In genomic region chr15:41894791-41895463, GRCh38 we compare ENCODE assay signal across 8 cellular contexts. TPM values are rescaled to one million over a fixed set of nuclear protein-coding genes. Genes with fewer than 3 reads are reported as not detected.
DNase-seq lines count a peak whose midpoint lies in the region; ATAC-seq and TF ChIP-seq lines count a peak whose summit lies in the region.

No MANE protein-coding gene starts in this region.

- POLR2A ChIA-PET in RWPE1 (lab: Yijun Ruan, JAX; ENCODE audit: low non-redundant PET), result interaction anchor here (1.1 to 1.2 kb wide), 2 partner anchors 24 to 121 kb away, joined by 4 read pairs; partner anchors contain the start of gene MAPKBP1

- no peaks in the 10 kb centered on the region for H3K27me3 ChIP-seq in gastrocnemius medialis

- in situ Hi-C loops in gastrocnemius medialis (cut with MboI; ENCODE audit: low sequenced_read_pairs in 4 of 4), result no loop called here

- TF ChIP-seq CTCF in AG10803 (conservative IDR thresholded peaks at IDR 0.05; ENCODE audit: low read length) (peak; percentile 20), RWPE1 (conservative IDR thresholded peaks at IDR 0.05; ENCODE audit: low read depth) (no peak), gastrocnemius medialis (IDR thresholded peaks at IDR 0.05 in 4 of 5, conservative IDR thresholded peaks at IDR 0.05 in 1 of 5) (no peak)

- H3K27ac ChIP-seq in RWPE1, result peak overlapping the region; percentile 97
- peak overlapping the region; percentile 14 to 39 (median 21) for H3K27ac ChIP-seq in gastrocnemius medialis

- DNase-seq in AG10803 (ENCODE audit: low read depth) (peak; percentile 71), RWPE1 (ENCODE audit: low spot score) (peak; percentile 93), germinal center (ENCODE audit: low spot score) (peak; percentile 73), gastrocnemius medialis (peak; percentile 24 to 49), cerebellum (ENCODE audit: low spot score) (no peak)
- peak; percentile 88 for DNase-seq in activated effector memory CD4-positive, alpha-beta T cell treated with Interleukin-2 at 50 U/mL for 16 hours

- intact Hi-C loops in gastrocnemius medialis (cut with DNase I; ENCODE audit: low total_unique reads), result no loop called here

- CTCF ChIA-PET in RWPE1 (lab: Yijun Ruan, JAX), result interaction anchor here (0.5 to 2.5 kb wide), 5 partner anchors 10 to 95 kb away, joined by 3 to 11 read pairs (median 3); no protein-coding TSS in a partner anchor

- H3K4me1 ChIP-seq in gastrocnemius medialis, result peaks cover 17 to 23% of the 10 kb centered on the region in 2 donors

- no peaks in the 10 kb centered on the region for H3K9me3 ChIP-seq in gastrocnemius medialis

- H3K36me3 ChIP-seq in gastrocnemius medialis, result no peaks in the 10 kb centered on the region

- no peak for TF ChIP-seq POLR2A in gastrocnemius medialis (IDR thresholded peaks at IDR 0.05)

- H3K4me3 ChIP-seq in AG10803 (ENCODE audit: low read length) (peak overlapping the region; percentile 6), gastrocnemius medialis (no peak overlapping the region)

- ATAC-seq in GM19025 (IDR thresholded peaks at IDR 0.05; ENCODE audit: low read depth, unreplicated experiment) (peak; percentile 96), HG03196 (IDR thresholded peaks at IDR 0.05; ENCODE audit: unreplicated experiment) (peak; percentile 66), gastrocnemius medialis (no peak)

RNA-seq across cellular contexts. Expression of gene SPTBN5, which starts 1.1 kb away (rescaled TPM):
- total RNA-seq in gastrocnemius medialis, result under 1 TPM in 3 of 4 donors, not detected in 1; 0.03 to 0.05 (median 0.04) TPM
- total RNA-seq in cerebellum, result 1.3 TPM

RNA-seq across cellular contexts. Expression of gene PLA2G4B, which starts 56.3 kb away (rescaled TPM):
- 10 to 100 TPM in 1 of 4 donors, under 1 TPM in 1, not detected in 2; 0.13 to 11.5 TPM for total RNA-seq in gastrocnemius medialis
- total RNA-seq in cerebellum, result 7.5 TPM

Comparison
In these comparisons a context has a peak if more than half of its experiments do, and no peak if none do; other contexts are left out.
1. ATAC-seq: peak in GM19025 (single experiment) and HG03196 (single experiment); none in gastrocnemius medialis (0 of 2).